ENCODE assay signal across 8 cellular contexts in the genomic region with DNA sequence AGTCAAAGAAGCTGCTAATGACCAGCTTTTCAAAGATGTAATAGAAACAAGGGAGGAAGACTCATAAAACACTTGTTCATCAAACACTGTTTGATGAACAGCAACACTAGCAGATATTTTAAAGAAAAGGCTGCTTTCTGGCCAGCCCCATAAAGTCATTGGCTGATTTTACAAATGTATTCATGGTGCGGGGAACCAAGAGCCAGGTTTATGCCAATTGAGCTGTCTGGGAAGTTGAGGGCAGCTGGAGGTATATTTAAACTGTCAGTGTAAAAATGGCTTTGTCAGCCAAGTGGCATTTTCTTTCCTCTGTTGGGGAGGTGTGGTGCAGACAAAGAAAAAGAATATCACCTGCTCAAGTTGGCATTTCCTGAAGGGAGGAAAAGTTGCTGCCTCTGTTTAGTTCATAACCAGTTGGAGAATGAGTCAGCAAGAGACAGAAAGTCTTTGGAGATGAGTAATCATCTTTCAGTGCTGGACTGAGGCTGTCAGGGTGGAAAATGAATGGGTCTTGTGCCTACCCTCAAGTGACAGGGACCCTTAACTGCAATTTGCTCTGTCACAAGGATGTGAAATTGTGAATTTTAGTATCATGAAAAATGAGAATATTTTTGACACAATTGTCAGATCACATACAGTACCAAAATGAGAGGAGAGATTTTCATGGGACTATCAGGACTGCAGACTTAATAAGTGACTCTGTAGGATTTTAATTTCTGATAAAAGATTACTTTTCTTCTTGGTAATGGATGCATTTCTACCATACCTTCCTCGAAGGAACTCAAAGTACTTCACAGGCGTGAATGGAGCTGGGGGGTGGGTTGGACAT.
DNase-seq lines count a peak whose midpoint lies in the region; ATAC-seq and TF ChIP-seq lines count a peak whose summit lies in the region.

No MANE protein-coding gene starts in this region.

- peak overlapping the region; percentile 80 for H3K27ac Mint-ChIP-seq in activated CD8-positive, alpha-beta memory T cell treated with anti-CD3 and anti-CD28 coated beads, Interleukin-2, amount 10 ng/mL, durations not matched to agents 7 days and 5 days

- in situ Hi-C loops in GM13976 (cut with MboI; ENCODE audit: low sequenced_read_pairs, unreplicated experiment), result no loop called here

- no peaks in the 10 kb centered on the region for H3K27me3 ChIP-seq in Karpas-422 (ENCODE audit: low read length)

- H3K27ac ChIP-seq in Karpas-422 (ENCODE audit: low read length), result no peak overlapping the region

- no peak overlapping the region for H3K4me3 Mint-ChIP-seq in activated CD8-positive, alpha-beta memory T cell treated with anti-CD3 and anti-CD28 coated beads, Interleukin-2, amount 10 ng/mL, durations not matched to agents 7 days and 5 days

- peaks cover 34% of the 10 kb centered on the region for H3K4me1 Mint-ChIP-seq in activated CD8-positive, alpha-beta memory T cell treated with anti-CD3 and anti-CD28 coated beads, Interleukin-2, amount 10 ng/mL, durations not matched to agents 7 days and 5 days

- H3K9me3 ChIP-seq in Karpas-422 (ENCODE audit: low read length), result no peaks in the 10 kb centered on the region

- no peaks in the 10 kb centered on the region for H3K36me3 ChIP-seq in Karpas-422 (ENCODE audit: insufficient read depth, low read length)

- no peaks in the 10 kb centered on the region for H3K4me1 ChIP-seq in Karpas-422 (ENCODE audit: low read length)

- CTCF ChIA-PET in activated CD8-positive, alpha-beta memory T cell treated with anti-CD3 and anti-CD28 coated beads, Interleukin-2, amount 10 ng/mL, durations not matched to agents 7 days and 5 days (lab: Charles Lee), result interaction anchor here (0.8 to 1.5 kb wide), 2 partner anchors 299 to 655 kb away, joined by 3 to 5 read pairs; no protein-coding TSS in a partner anchor

- ATAC-seq in activated CD8-positive, alpha-beta memory T cell treated with anti-CD3 and anti-CD28 coated beads, Interleukin-2, amount 10 ng/mL, durations not matched to agents 7 days and 5 days, result peak; percentile 89

- no peak overlapping the region for H3K4me2 ChIP-seq in Karpas-422 (ENCODE audit: low read depth, low read length, poor library complexity, severe bottlenecking)

- no peaks in the 10 kb centered on the region for H3K9me3 Mint-ChIP-seq in activated CD8-positive, alpha-beta memory T cell treated with anti-CD3 and anti-CD28 coated beads, Interleukin-2, amount 10 ng/mL, durations not matched to agents 7 days and 5 days (ENCODE audit: low read depth)

- no peaks in the 10 kb centered on the region for H3K27me3 Mint-ChIP-seq in activated CD8-positive, alpha-beta memory T cell treated with anti-CD3 and anti-CD28 coated beads, Interleukin-2, amount 10 ng/mL, durations not matched to agents 7 days and 5 days

- no peaks in the 10 kb centered on the region for H3K79me2 ChIP-seq in Karpas-422 (ENCODE audit: low read length)

- H2AFZ ChIP-seq in Karpas-422 (ENCODE audit: low read length), result no peak overlapping the region

- peaks cover 31% of the 10 kb centered on the region for H3K36me3 Mint-ChIP-seq in activated CD8-positive, alpha-beta memory T cell treated with anti-CD3 and anti-CD28 coated beads, Interleukin-2, amount 10 ng/mL, durations not matched to agents 7 days and 5 days

- no peak for TF ChIP-seq CTCF in GM13976 (IDR thresholded peaks at IDR 0.05; ENCODE audit: borderline replicate concordance, control extremely low read depth, extremely low read depth, insufficient read depth, missing control alignments)

- H3K4me3 ChIP-seq in skeletal muscle cell (ENCODE audit: low read depth, low read length) (no peak overlapping the region), Karpas-422 (ENCODE audit: low read length) (no peak overlapping the region)

- H3K9me2 ChIP-seq in Karpas-422 (replicated peaks; ENCODE audit: insufficient read depth, low read length), result no peaks in the 10 kb centered on the region

- no peaks in the 10 kb centered on the region for H4K20me1 ChIP-seq in Karpas-422 (ENCODE audit: insufficient read depth, low read depth, low read length)

- no peak overlapping the region for H3K9ac ChIP-seq in Karpas-422 (ENCODE audit: low read length)

- DNase-seq in activated CD8-positive, alpha-beta memory T cell treated with anti-CD3 and anti-CD28 coated beads, Interleukin-2, amount 10 ng/mL, durations not matched to agents 7 days and 5 days, result peak; percentile 52
- DNase-seq in activated CD8-positive, alpha-beta memory T cell treated with anti-CD3 and anti-CD28 coated beads, Interleukin-2, amount 50 U/mL, for 4 hours, result no peak
- peak; percentile 26 for DNase-seq in HK-2 (ENCODE audit: unreplicated experiment)
- DNase-seq in amniotic stem cell (lab: John Stamatoyannopoulos, UW), result peak; percentile 30
- DNase-seq in skeletal muscle cell (ENCODE audit: low read depth), result peak; percentile 27
- no peak for DNase-seq in GM13976 (ENCODE audit: low spot score)
- DNase-seq in Karpas-422, result no peak
- no peak for DNase-seq in NCI-H82 (lab: John Stamatoyannopoulos, UW)

Comparison
In these comparisons a context has a peak if more than half of its experiments do, and no peak if none do; other contexts are left out.
1. DNase-seq: peak in activated CD8-positive, alpha-beta memory T cell treated with anti-CD3 and anti-CD28 coated beads, Interleukin-2, amount 10 ng/mL, durations not matched to agents 7 days and 5 days (single experiment), HK-2 (single experiment), amniotic stem cell (single experiment) and skeletal muscle cell (single experiment); none in activated CD8-positive, alpha-beta memory T cell treated with anti-CD3 and anti-CD28 coated beads, Interleukin-2, amount 50 U/mL, for 4 hours (single experiment), GM13976 (single experiment), Karpas-422 (single experiment) and NCI-H82 (single experiment).